In the genomic region with DNA sequence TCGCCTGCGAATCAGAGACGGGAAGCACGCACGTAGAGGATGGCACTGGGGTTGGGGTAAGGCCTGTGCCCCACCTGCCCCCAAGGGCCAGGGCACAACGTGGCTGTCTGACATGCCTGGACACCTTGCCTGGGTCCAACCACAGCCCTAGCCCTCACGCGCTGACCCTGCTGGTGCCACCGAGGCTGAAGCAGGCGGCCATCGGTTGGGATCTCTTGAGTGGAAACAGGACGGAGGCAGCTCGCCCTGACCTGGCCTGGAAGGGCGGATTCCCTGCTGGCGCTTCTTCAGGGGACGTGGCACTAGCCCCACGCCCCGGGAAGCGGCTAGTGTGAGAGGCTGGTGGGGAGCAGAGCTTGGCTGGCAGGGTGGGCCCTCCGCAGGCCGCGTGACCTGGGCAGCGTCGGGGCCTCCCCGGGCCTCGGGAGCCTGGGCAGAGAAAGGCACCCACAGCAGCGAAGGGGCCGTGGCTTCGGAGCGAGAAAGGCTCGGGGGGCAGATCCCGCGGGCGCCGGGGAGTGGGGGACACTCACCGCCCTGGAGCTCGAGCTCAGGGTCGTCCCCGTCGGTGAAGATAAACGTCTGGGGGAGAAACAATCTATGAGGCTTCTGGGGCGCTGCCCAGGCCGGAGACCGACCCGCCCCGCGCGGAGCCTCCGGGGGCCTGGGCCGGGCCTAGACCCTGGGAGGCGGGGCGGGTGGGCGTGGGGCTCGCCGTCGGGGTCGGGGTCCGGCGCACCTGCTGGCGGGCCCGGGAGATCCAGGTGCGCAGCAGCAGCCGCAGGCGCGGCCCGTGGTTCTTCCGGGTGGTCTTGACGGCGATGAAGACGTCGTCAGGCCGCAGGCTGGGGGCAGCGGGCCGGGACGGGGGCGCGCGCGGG, we compare ENCODE assay signal across 8 cellular contexts.
DNase-seq lines count a peak whose midpoint lies in the region; ATAC-seq and TF ChIP-seq lines count a peak whose summit lies in the region.

No MANE protein-coding gene starts in this region.

- TF ChIP-seq CTCF in 22Rv1 (IDR thresholded peaks at IDR 0.05): no peak
- TF ChIP-seq CTCF in GM20000 (IDR thresholded peaks at IDR 0.05; ENCODE audit: extremely low read depth, missing control alignments): no peak

- H3K27ac ChIP-seq in 22Rv1: peak overlapping the region; percentile 73

- no peak for ATAC-seq in stimulated activated memory B cell treated with anti-CD40 and anti-IgM and Interleukin-4, amounts not matched to agents 10 μg/mL and 1 μg/mL and 100 μg/mL, for 72 hours
- no peak for ATAC-seq in GM18519 (IDR thresholded peaks at IDR 0.05; ENCODE audit: low FRiP score, unreplicated experiment)

- DNase-seq in GM20000 (ENCODE audit: low spot score) (peak; percentile 68), SIG-M5 (lab: John Stamatoyannopoulos, UW) (no peak), NOMO-1 (lab: John Stamatoyannopoulos, UW; ENCODE audit: unreplicated experiment in 2 of 2) (no peak)

- peaks cover 13% of the 10 kb centered on the region for H3K4me1 Mint-ChIP-seq in activated naive CD8-positive, alpha-beta T cell (ENCODE audit: low read depth)
- H3K4me1 Mint-ChIP-seq in stimulated activated memory B cell treated with anti-CD40 and anti-IgM and Interleukin-4, amounts not matched to agents 10 μg/mL and 1 μg/mL and 100 μg/mL, for 72 hours: peaks cover 19% of the 10 kb centered on the region

- H3K4me3 Mint-ChIP-seq in activated naive CD8-positive, alpha-beta T cell: peak overlapping the region; percentile 83
- peak overlapping the region; percentile 82 for H3K4me3 Mint-ChIP-seq in stimulated activated memory B cell treated with anti-CD40 and anti-IgM and Interleukin-4, amounts not matched to agents 10 μg/mL and 1 μg/mL and 100 μg/mL, for 72 hours

- no peaks in the 10 kb centered on the region for H3K27me3 Mint-ChIP-seq in activated naive CD8-positive, alpha-beta T cell
- no peaks in the 10 kb centered on the region for H3K27me3 Mint-ChIP-seq in stimulated activated memory B cell treated with anti-CD40 and anti-IgM and Interleukin-4, amounts not matched to agents 10 μg/mL and 1 μg/mL and 100 μg/mL, for 72 hours

- peak overlapping the region; percentile 88 for H3K4me3 ChIP-seq in iPS-11a (ENCODE audit: low read depth, low read length)

- H3K9me3 Mint-ChIP-seq in activated naive CD8-positive, alpha-beta T cell (ENCODE audit: low read depth): no peaks in the 10 kb centered on the region
- H3K9me3 Mint-ChIP-seq in stimulated activated memory B cell treated with anti-CD40 and anti-IgM and Interleukin-4, amounts not matched to agents 10 μg/mL and 1 μg/mL and 100 μg/mL, for 72 hours: no peaks in the 10 kb centered on the region

- peak overlapping the region; percentile 8 for H3K27ac Mint-ChIP-seq in activated naive CD8-positive, alpha-beta T cell
- H3K27ac Mint-ChIP-seq in stimulated activated memory B cell treated with anti-CD40 and anti-IgM and Interleukin-4, amounts not matched to agents 10 μg/mL and 1 μg/mL and 100 μg/mL, for 72 hours: peak overlapping the region; percentile 83

- no peaks in the 10 kb centered on the region for H3K36me3 Mint-ChIP-seq in activated naive CD8-positive, alpha-beta T cell
- peaks cover 23% of the 10 kb centered on the region for H3K36me3 Mint-ChIP-seq in stimulated activated memory B cell treated with anti-CD40 and anti-IgM and Interleukin-4, amounts not matched to agents 10 μg/mL and 1 μg/mL and 100 μg/mL, for 72 hours
